8 cellular contexts compared by ENCODE assay signal in the genomic region with DNA sequence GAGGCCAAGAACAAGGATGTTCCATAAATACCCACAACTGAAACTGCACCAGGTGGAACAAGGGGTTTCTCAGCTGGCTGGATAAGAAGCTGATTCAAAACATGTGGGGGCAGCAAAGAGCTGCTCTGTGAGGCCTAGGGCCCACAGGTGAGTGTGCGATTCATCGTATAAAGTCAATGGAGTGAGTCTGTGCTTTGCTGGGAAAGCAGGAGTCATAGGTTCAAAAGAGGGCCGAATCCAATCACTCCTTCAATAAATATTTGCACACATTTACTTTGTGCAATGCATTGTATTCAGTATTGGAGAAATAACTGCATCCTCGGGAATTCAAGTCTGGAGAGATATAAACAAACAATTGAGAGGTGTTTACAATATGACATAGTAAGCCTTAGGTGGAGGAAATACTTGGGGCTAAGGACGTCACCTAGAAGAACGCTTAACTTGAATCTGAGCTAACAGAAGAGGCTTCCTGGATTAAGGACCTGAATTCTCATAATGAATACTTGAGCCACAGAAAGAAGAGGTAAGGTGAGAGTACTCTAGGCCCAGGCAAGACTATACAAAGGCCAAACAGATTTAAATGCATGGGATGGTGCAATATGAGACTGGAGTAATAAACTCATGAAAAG.
DNase-seq lines count a peak whose midpoint lies in the region; ATAC-seq and TF ChIP-seq lines count a peak whose summit lies in the region.

No MANE protein-coding gene starts in this region.

- H3K4me1 ChIP-seq in OCI-LY3 (ENCODE audit: low read length) (peaks cover 3% of the 10 kb centered on the region; the same call in 1 of the 2 replicates), foreskin keratinocyte (no peaks in the 10 kb centered on the region), transverse colon (peaks cover 0 to 14% (median 0%) of the 10 kb centered on the region in 4 donors)

- intact Hi-C loops in activated naive CD4-positive, alpha-beta T cell treated with anti-CD3 and anti-CD28 coated beads for 36 hours (cut with micrococcal nuclease), result loop anchor here (5.0 kb wide), 1 partner anchor 159 kb away; no protein-coding TSS in a partner anchor
- intact Hi-C loops in transverse colon (cut with DNase I; ENCODE audit: low total_unique reads), result loop anchor here (5.0 kb wide), 1 partner anchor 159 kb away; no protein-coding TSS in a partner anchor

- H3K9me3 Mint-ChIP-seq in activated naive CD4-positive, alpha-beta T cell treated with anti-CD3 and anti-CD28 coated beads for 36 hours, result no peaks in the 10 kb centered on the region

- H4K20me1 ChIP-seq in OCI-LY3 (ENCODE audit: insufficient read depth, low read length), result no peaks in the 10 kb centered on the region

- no peak for TF ChIP-seq EP300 in transverse colon (IDR thresholded peaks at IDR 0.05; ENCODE audit: low read depth)

- H3K27me3 Mint-ChIP-seq in activated naive CD4-positive, alpha-beta T cell treated with anti-CD3 and anti-CD28 coated beads for 36 hours (ENCODE audit: low read depth), result peaks cover 5% of the 10 kb centered on the region

- H2AFZ ChIP-seq in OCI-LY3 (ENCODE audit: low read depth, low read length), result no peak overlapping the region

- H3K4me2 ChIP-seq in OCI-LY3 (ENCODE audit: low read length), result no peak overlapping the region

- CTCF ChIA-PET in activated naive CD4-positive, alpha-beta T cell treated with anti-CD3 and anti-CD28 coated beads for 36 hours (lab: Charles Lee), result interaction anchor here (0.8 to 1.5 kb wide), 2 partner anchors 12 to 195 kb away, joined by 3 read pairs; no protein-coding TSS in a partner anchor

- H3K9me3 ChIP-seq in OCI-LY3 (ENCODE audit: insufficient read depth, low read length), result no peaks in the 10 kb centered on the region
- H3K9me3 ChIP-seq in transverse colon, result no peaks in the 10 kb centered on the region

- H3K27ac ChIP-seq in OCI-LY3 (ENCODE audit: low read length) (no peak overlapping the region), foreskin keratinocyte (no peak overlapping the region), transverse colon (peak overlapping the region in 3 of 4 donors; percentile 48 to 54 (median 49))

- DNase-seq in activated naive CD4-positive, alpha-beta T cell treated with anti-CD3 and anti-CD28 coated beads for 36 hours, result peak; percentile 19
- DNase-seq in activated naive CD4-positive, alpha-beta T cell treated with Interleukin-2 at 50 U/mL for 16 hours, result no peak
- DNase-seq in foreskin keratinocyte (peak in 1 of 2 donors; percentile 43), transverse colon (peak; percentile 15), NCI-H1694 treated with DMSO at 0.1 percent for 48 hours (lab: John Stamatoyannopoulos, UW) (no peak), left lobe of liver (ENCODE audit: low spot score) (no peak)

- H3K27ac Mint-ChIP-seq in activated naive CD4-positive, alpha-beta T cell treated with anti-CD3 and anti-CD28 coated beads for 36 hours, result no peak overlapping the region

- H3K9ac ChIP-seq in OCI-LY3 (ENCODE audit: low read length), result no peak overlapping the region

- H3K4me3 ChIP-seq in OCI-LY3 (ENCODE audit: low read length) (no peak overlapping the region), transverse colon (no peak overlapping the region)

- H3K4me3 Mint-ChIP-seq in activated naive CD4-positive, alpha-beta T cell treated with anti-CD3 and anti-CD28 coated beads for 36 hours, result no peak overlapping the region

- H3K27me3 ChIP-seq in OCI-LY3 (ENCODE audit: low read depth, low read length), result no peaks in the 10 kb centered on the region
- H3K27me3 ChIP-seq in foreskin keratinocyte, result no peaks in the 10 kb centered on the region
- H3K27me3 ChIP-seq in transverse colon, result no peaks in the 10 kb centered on the region

- peak; percentile 91 for TF ChIP-seq CTCF in OCI-LY3 (IDR thresholded peaks at IDR 0.05; ENCODE audit: low read depth, low read length)
- peak; percentile 71 for TF ChIP-seq CTCF in foreskin keratinocyte (conservative IDR thresholded peaks at IDR 0.05)
- peak; percentile 26 to 47 (median 33) for TF ChIP-seq CTCF in transverse colon (IDR thresholded peaks at IDR 0.05)

- ATAC-seq in foreskin keratinocyte (peak; percentile 73), HG03354 (IDR thresholded peaks at IDR 0.05; ENCODE audit: poor library complexity, severe bottlenecking, unreplicated experiment) (no peak), left lobe of liver (no peak)

- no peaks in the 10 kb centered on the region for H3K36me3 Mint-ChIP-seq in activated naive CD4-positive, alpha-beta T cell treated with anti-CD3 and anti-CD28 coated beads for 36 hours (ENCODE audit: low read depth)

- H3K4me1 Mint-ChIP-seq in activated naive CD4-positive, alpha-beta T cell treated with anti-CD3 and anti-CD28 coated beads for 36 hours (ENCODE audit: low read depth), result no peaks in the 10 kb centered on the region

- no peaks in the 10 kb centered on the region for H3K79me2 ChIP-seq in OCI-LY3 (ENCODE audit: low read length)

- no peak for TF ChIP-seq POLR2A in transverse colon (IDR thresholded peaks at IDR 0.05)

- WGBS in transverse colon (ENCODE audit: low coverage in 1 of 2), 2 donors, result 17 to 45% methylated on average over 1 to 6 of the region's 6 CpGs

- H3K36me3 ChIP-seq in OCI-LY3 (replicated peaks; ENCODE audit: low read depth, low read length) (no peaks in the 10 kb centered on the region), transverse colon (no peaks in the 10 kb centered on the region)

- in situ Hi-C loops in transverse colon (cut with MboI; ENCODE audit: low pct_ligation_motif_present in 1 of 4, low pct_unique_long_range_greater_than_20kb in 1 of 4, low sequenced_read_pairs in 3 of 4), result no loop called here

Comparison
In these comparisons a context has a peak if more than half of its experiments do, and no peak if none do; other contexts are left out.
1. DNase-seq: peak in activated naive CD4-positive, alpha-beta T cell treated with anti-CD3 and anti-CD28 coated beads for 36 hours (single experiment) and transverse colon (single experiment); none in activated naive CD4-positive, alpha-beta T cell treated with Interleukin-2 at 50 U/mL for 16 hours (single experiment), NCI-H1694 treated with DMSO at 0.1 percent for 48 hours (single experiment) and left lobe of liver (single experiment).
2. H3K27ac ChIP-seq: peak in transverse colon (3 of 4); none in OCI-LY3 (single experiment) and foreskin keratinocyte (single experiment).
3. CTCF ChIP-seq: peak in every context shown above with its lines; median percentile 91 in OCI-LY3; 71 in foreskin keratinocyte; 33 in transverse colon.